In genomic region chr2:106316937-106317336, GRCh38 we compare ENCODE assay signal across 29 cellular contexts.
DNase-seq lines count a peak whose midpoint lies in the region; ATAC-seq, FAIRE-seq and TF ChIP-seq lines count a peak whose summit lies in the region.
"Had no signal": no experiment of that assay in that cellular context is flagged by ENCODE, and none has a peak within 500 bp of the region (broad histone marks: within the 10 kb centered on the region; RNA-seq: fewer than 3 reads in every experiment).

No MANE protein-coding gene starts in this region.

- no peak for TF ChIP-seq POLR2A in upper lobe of left lung (IDR thresholded peaks at IDR 0.05)

- no peaks in the 10 kb centered on the region for H3K27me3 ChIP-seq in lower lobe of right lung (ENCODE audit: low read depth)
- no peaks in the 10 kb centered on the region for H3K27me3 ChIP-seq in upper lobe of left lung
- H3K27me3 ChIP-seq: BE2C had no signal

- no peak for TF ChIP-seq CTCF in lower lobe of right lung (IDR thresholded peaks at IDR 0.05)
- no peak for TF ChIP-seq CTCF in upper lobe of left lung (IDR thresholded peaks at IDR 0.05)

- intact Hi-C loops in lower lobe of right lung (cut with DNase I), result no loop called here

- H3K4me3 ChIP-seq in lower lobe of right lung, result no peak overlapping the region
- no peak overlapping the region for H3K4me3 ChIP-seq in upper lobe of left lung
- H3K4me3 ChIP-seq: GM12878, HAP-1, SK-N-MC had no signal

- peak overlapping the region; percentile 31 for H3K27ac ChIP-seq in lower lobe of right lung
- peak overlapping the region in 3 of 4 donors; percentile 30 to 49 (median 49) for H3K27ac ChIP-seq in upper lobe of left lung
- H3K27ac ChIP-seq: 22Rv1, KMS-11, SK-N-MC had no signal

- ATAC-seq in lower lobe of right lung (no peak), upper lobe of left lung (ENCODE audit: low FRiP score in 2 of 2) (no peak)
- ATAC-seq: GM12878 had no signal

- H3K4me1 ChIP-seq in lower lobe of right lung (no peaks in the 10 kb centered on the region), upper lobe of left lung (peaks cover 0 to 5% (median 3%) of the 10 kb centered on the region in 4 donors)
- H3K4me1 ChIP-seq: BE2C, HAP-1 had no signal

- no peaks in the 10 kb centered on the region for H3K9me3 ChIP-seq in lower lobe of right lung
- H3K9me3 ChIP-seq in upper lobe of left lung, result no peaks in the 10 kb centered on the region
- H3K9me3 ChIP-seq: BE2C, HAP-1 had no signal

- DNase-seq in NCI-H1092 treated with DMSO at 0.1 percent for 48 hours (lab: John Stamatoyannopoulos, UW), result peak; percentile 26
- DNase-seq in NCI-H1092 (lab: John Stamatoyannopoulos, UW), result no peak
- no peak for DNase-seq in lower lobe of right lung
- DNase-seq in upper lobe of left lung, result no peak
- no peak for DNase-seq in HUDEP-2 (lab: John Stamatoyannopoulos, UW; ENCODE audit: unreplicated experiment in 76 of 76)
- DNase-seq in HuH-7 (ENCODE audit: low spot score), result no peak
- DNase-seq: ACHN; BE2C; CD8-positive, alpha-beta memory T cell; DMS 273 treated with DMSO at 0.1 percent for 48 hours; DMS79; EL; GDM1; GOT3; HFFc6; MM.1S; NCI-H1436 treated with DMSO at 0.1 percent for 48 hours; NCI-H187 treated with DMSO at 0.1 percent for 48 hours; NCI-H226; NCI-H510A; SIG-M5 had no signal

- H3K36me3 ChIP-seq in lower lobe of right lung (no peaks in the 10 kb centered on the region), upper lobe of left lung (no peaks in the 10 kb centered on the region)
- H3K36me3 ChIP-seq: BE2C, HAP-1 had no signal

- no peak for TF ChIP-seq EP300 in upper lobe of left lung (IDR thresholded peaks at IDR 0.05)

- FAIRE-seq in endometrium (lab: Jason Lieb, UNC), result peak; percentile 51
- FAIRE-seq: GM12878, HTR-8/SVneo, RCC 7860 had no signal

- WGBS in upper lobe of left lung, 2 donors, result 41 to 48% methylated on average over 1 of the region's 1 CpG
